Comparison of ENCODE assay signal across 12 cellular contexts in the genomic region with DNA sequence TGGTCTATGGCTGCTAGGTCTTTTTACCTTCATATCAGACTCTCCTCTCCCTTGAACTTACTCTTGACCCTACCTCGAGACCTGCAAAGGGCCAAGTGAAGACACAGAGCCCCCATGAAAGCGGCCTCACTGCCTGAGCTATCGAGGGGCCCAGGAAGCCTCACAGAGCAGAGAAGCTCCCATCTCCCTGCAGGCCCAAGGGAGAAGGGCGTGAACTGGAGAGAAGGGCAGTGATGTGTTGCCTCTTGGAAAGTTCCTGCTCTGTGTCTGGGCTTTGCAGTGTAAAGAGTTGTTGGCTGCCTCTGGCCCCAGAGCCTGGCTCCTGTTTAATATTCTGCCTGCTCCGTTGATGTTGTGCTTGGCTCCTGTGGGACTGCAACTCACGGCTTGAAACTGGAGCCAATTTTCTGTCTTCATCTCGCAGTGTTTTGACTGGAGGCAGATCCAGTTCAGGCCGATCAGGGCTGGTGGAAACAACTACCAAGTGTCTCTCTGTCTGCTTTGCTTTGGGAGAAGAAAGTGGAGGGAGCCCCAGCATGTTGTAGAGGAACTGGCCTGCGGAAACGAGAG. TPM values are rescaled to one million over a fixed set of nuclear protein-coding genes. Genes with fewer than 3 reads are reported as not detected.
DNase-seq lines count a peak whose midpoint lies in the region; ATAC-seq and TF ChIP-seq lines count a peak whose summit lies in the region.
"Had no signal": no experiment of that assay in that cellular context is flagged by ENCODE, and none has a peak within 500 bp of the region (broad histone marks: within the 10 kb centered on the region; RNA-seq: fewer than 3 reads in every experiment).

No MANE protein-coding gene starts in this region.

- H3K27me3 ChIP-seq in BE2C (no peaks in the 10 kb centered on the region), right atrium auricular region (no peaks in the 10 kb centered on the region), prostate gland (replicated peaks; ENCODE audit: insufficient read depth) (no peaks in the 10 kb centered on the region)

- peak; percentile 34 for DNase-seq in BE2C
- peak; percentile 91 for DNase-seq in astrocyte of the spinal cord (ENCODE audit: low read depth, low spot score)
- peak; percentile 88 for DNase-seq in right atrium auricular region (ENCODE audit: low spot score)
- peak; percentile 65 for DNase-seq in prostate gland (ENCODE audit: low spot score)
- DNase-seq in NCI-H345 (lab: John Stamatoyannopoulos, UW) = no peak
- no peak for DNase-seq in RPMI8226
- no peak for DNase-seq in NCI-H526 (lab: John Stamatoyannopoulos, UW)
- DNase-seq: activated CD4-positive, alpha-beta T cell treated with anti-CD3 and anti-CD28 coated beads, Interleukin-2, amount 10 ng/mL, durations not matched to agents 7 days and 5 days; CD4-positive, CD25-positive, alpha-beta regulatory T cell; NCI-H748 treated with DMSO at 0.1 percent for 48 hours had no signal

- H3K4me1 ChIP-seq in BE2C (peaks cover 4% of the 10 kb centered on the region; the same call in 1 of the 2 replicates), right atrium auricular region (peaks cover 0 to 35% of the 10 kb centered on the region in 2 donors), prostate gland (replicated peaks) (no peaks in the 10 kb centered on the region)

- in situ Hi-C loops in astrocyte of the spinal cord (cut with HindIII; ENCODE audit: low sequenced_read_pairs) = no loop called here

- H3K9me3 ChIP-seq in BE2C (no peaks in the 10 kb centered on the region), right atrium auricular region (no peaks in the 10 kb centered on the region), prostate gland (no peaks in the 10 kb centered on the region)

- no peak for TF ChIP-seq POLR2A in prostate gland (IDR thresholded peaks at IDR 0.05)

- no peak for TF ChIP-seq CTCF in BE2C (IDR thresholded peaks at IDR 0.05; ENCODE audit: low read depth, low read length)
- no peak for TF ChIP-seq CTCF in astrocyte of the spinal cord (IDR thresholded peaks at IDR 0.05; ENCODE audit: low read depth, low read length)
- TF ChIP-seq CTCF in right atrium auricular region (IDR thresholded peaks at IDR 0.05) = no peak
- TF ChIP-seq CTCF in prostate gland (IDR thresholded peaks at IDR 0.05) = no peak

- intact Hi-C loops in prostate gland (cut with DNase I) = loop anchor here (5.0 kb wide), 1 partner anchor 55 kb away; no protein-coding TSS in a partner anchor

- peak overlapping the region; percentile 28 to 74 for H3K27ac ChIP-seq in right atrium auricular region
- peak overlapping the region; percentile 49 for H3K27ac ChIP-seq in prostate gland
- H3K27ac ChIP-seq: epithelial cell of prostate had no signal

- 12% methylated on average over 10 of the region's 10 CpGs for WGBS in prostate gland

- no peak for ATAC-seq in HG02759 (IDR thresholded peaks at IDR 0.05; ENCODE audit: unreplicated experiment)

- H3K4me3 ChIP-seq in BE2C (ENCODE audit: low read depth, low read length) (no peak overlapping the region), astrocyte of the spinal cord (ENCODE audit: low read depth, low read length) (peak overlapping the region; percentile 30), right atrium auricular region (peak overlapping the region; percentile 18 to 24), prostate gland (no peak overlapping the region)

- H3K36me3 ChIP-seq in BE2C (no peaks in the 10 kb centered on the region), right atrium auricular region (no peaks in the 10 kb centered on the region), prostate gland (no peaks in the 10 kb centered on the region)

RNA-seq across cellular contexts. Expression of a gene that starts 4.3 kb away (rescaled TPM):
- polyA plus RNA-seq in BE2C (2012; ENCODE audit: insufficient read depth, insufficient read length, low read depth) = 4.8 TPM
- total RNA-seq in right atrium auricular region (1 to 10 TPM; 4.2 to 6.5 TPM), prostate gland (10 to 100 TPM in 1 of 2 donors, 1 to 10 TPM in 1; 2.0 to 10.6 TPM)
- total RNA-seq: activated CD4-positive, alpha-beta T cell treated with anti-CD3 and anti-CD28 coated beads, Interleukin-2, amount 10 ng/mL, durations not matched to agents 7 days and 5 days; CD4-positive, CD25-positive, alpha-beta regulatory T cell had no signal
- polyA plus RNA-seq: CD4-positive, CD25-positive, alpha-beta regulatory T cell had no signal

Comparison
In these comparisons a context has a peak if more than half of its experiments do, and no peak if none do; other contexts are left out.
1. DNase-seq: peak in BE2C (single experiment), astrocyte of the spinal cord (single experiment), right atrium auricular region (single experiment) and prostate gland (single experiment); none in NCI-H345 (single experiment), RPMI8226 (single experiment) and NCI-H526 (0 of 2).
2. H3K4me3 ChIP-seq: peak in astrocyte of the spinal cord (single experiment) and right atrium auricular region (2 of 2); none in BE2C (single experiment) and prostate gland (0 of 2).